Comparison of ENCODE assay signal across 1 cellular context in genomic region chr18:35935805-35936204, GRCh38.
TF ChIP-seq lines count a peak whose summit lies in the region.

No MANE protein-coding gene starts in this region.

TF ChIP-seq in H1, 55 proteins besides CTCF, POLR2A, EP300 and RAD21:
- no peak for TF ChIP-seq SUZ12 (IDR thresholded peaks at IDR 0.05; ENCODE audit: low read length)
- no peak for TF ChIP-seq KDM5A (IDR thresholded peaks at IDR 0.05; ENCODE audit: low read length)
- no peak for TF ChIP-seq TCF12 (IDR thresholded peaks at IDR 0.05; ENCODE audit: low read depth, low read length)
